In the genomic region with DNA sequence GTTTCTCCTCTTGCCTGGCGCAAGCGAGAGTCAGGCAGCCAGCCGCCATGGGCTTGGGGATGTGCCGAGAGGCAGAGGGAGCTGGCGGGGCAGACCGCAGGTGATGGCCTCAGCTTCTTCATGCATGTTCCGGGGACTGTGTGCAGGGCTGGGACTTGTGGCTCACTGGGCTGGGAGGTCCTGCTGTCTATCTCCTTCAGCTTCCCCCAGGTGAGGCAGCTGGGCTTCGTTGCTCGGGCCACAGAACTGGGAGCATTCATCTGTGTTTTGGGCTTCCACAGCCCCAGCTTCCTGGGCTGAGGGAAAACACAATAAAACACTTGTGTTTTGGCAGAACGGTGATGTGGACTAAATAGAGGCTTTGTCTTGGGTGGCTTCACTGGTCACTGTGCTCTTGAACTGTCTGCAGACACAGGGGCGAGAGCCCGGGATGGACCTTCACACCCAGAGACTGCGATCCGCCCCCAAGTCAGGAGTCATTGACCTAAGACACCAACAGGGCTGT, we compare ENCODE assay signal across 15 cellular contexts.
"Had no signal": no experiment of that assay in that cellular context is flagged by ENCODE, and none has a peak within 500 bp of the region (broad histone marks: within the 10 kb centered on the region; RNA-seq: fewer than 3 reads in every experiment).

No MANE protein-coding gene starts in this region.

- ATAC-seq: activated naive CD8-positive, alpha-beta T cell treated with anti-CD3 and anti-CD28 coated beads, Interleukin-2, amount 50 U/mL, for 24 hours; esophagus mucosa; left colon; sciatic nerve; stimulated activated naive B cell treated with anti-CD40 and anti-IgM and Interleukin-4, amounts not matched to agents 10 μg/mL and 1 μg/mL and 100 μg/mL, for 72 hours had no signal

- H3K4me2 ChIP-seq: hepatocyte had no signal

- H3K27me3 ChIP-seq: brain microvascular endothelial cell, hepatocyte had no signal

- H3K79me2 ChIP-seq: hepatocyte had no signal

- H3K27ac ChIP-seq: brain microvascular endothelial cell, hepatocyte had no signal

- FAIRE-seq: islet of Langerhans, TTC549 had no signal

- DNase-seq: activated CD4-positive, alpha-beta T cell treated with anti-CD3 and anti-CD28 coated beads, Interleukin-2, amount 50 U/mL, for 4 hours; activated naive CD4-positive, alpha-beta T cell; activated naive CD8-positive, alpha-beta T cell treated with anti-CD3 and anti-CD28 coated beads, Interleukin-2, amount 50 U/mL, for 24 hours; brain microvascular endothelial cell; cortex of kidney; effector CD4-positive, alpha-beta T cell; left colon; stimulated activated naive B cell treated with anti-CD40 and anti-IgM and Interleukin-4, amounts not matched to agents 10 μg/mL and 1 μg/mL and 100 μg/mL, for 72 hours; T-helper 2 cell had no signal

- H2AFZ ChIP-seq: hepatocyte had no signal

- H3K4me3 ChIP-seq: hepatocyte, lung had no signal

- H3K36me3 ChIP-seq: brain microvascular endothelial cell had no signal
